10 cellular contexts compared by ENCODE assay signal in the genomic region with DNA sequence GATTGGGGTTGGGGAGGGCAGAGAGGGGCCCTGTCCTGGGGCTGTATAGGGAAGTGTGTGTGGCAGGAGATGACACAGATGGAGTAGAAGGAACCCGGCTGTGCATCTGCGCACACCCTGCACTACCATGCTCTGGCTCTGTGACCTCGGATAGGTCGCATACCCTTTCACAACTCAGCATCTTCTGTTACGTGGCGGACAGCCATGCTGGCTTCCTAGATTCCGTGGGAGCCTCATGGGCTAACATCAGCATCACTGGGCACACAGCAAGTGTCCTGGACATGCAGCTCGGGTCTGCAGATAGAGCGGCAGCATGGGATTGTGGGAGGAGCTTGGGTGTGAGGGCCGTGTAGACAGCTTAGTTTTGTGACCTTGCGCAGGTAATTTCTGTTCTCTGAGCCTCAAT. TPM values are rescaled to one million over a fixed set of nuclear protein-coding genes. Genes with fewer than 3 reads are reported as not detected.
A peak's percentile ranks its signal among the peaks of the same experiment; 100 is the strongest.
DNase-seq lines count a peak whose midpoint lies in the region; ATAC-seq, FAIRE-seq and TF ChIP-seq lines count a peak whose summit lies in the region.
"Had no signal": no experiment of that assay in that cellular context is flagged by ENCODE, and none has a peak within 500 bp of the region (broad histone marks: within the 10 kb centered on the region; RNA-seq: fewer than 3 reads in every experiment).

No MANE protein-coding gene starts in this region.

- no peak for FAIRE-seq in GM12878 (lab: Jason Lieb, UNC)
- FAIRE-seq: frontal cortex had no signal

- DNase-seq in CD8-positive, alpha-beta T cell: no peak
- DNase-seq in GM12878 (ENCODE audit: low read depth, low spot score) (no peak), neural crest cell (ENCODE audit: low read depth, low spot score) (no peak), occipital lobe (lab: John Stamatoyannopoulos, UW) (no peak), NCI-H1694 treated with DMSO at 0.1 percent for 48 hours (lab: John Stamatoyannopoulos, UW) (no peak), HT-29 (ENCODE audit: low spot score) (no peak), NK-92 (lab: John Stamatoyannopoulos, UW; ENCODE audit: unreplicated experiment) (no peak)

- peaks cover 32% of the 10 kb centered on the region for H3K36me3 ChIP-seq in CD8-positive, alpha-beta T cell (ENCODE audit: insufficient read depth, low read length)
- H3K36me3 ChIP-seq in KMS-11 (ENCODE audit: insufficient read depth) (no peaks in the 10 kb centered on the region), GM12878 (ENCODE audit: control insufficient read depth in 2 of 2, insufficient read depth in 2 of 2, low read length in 1 of 2) (peaks cover 20 to 23% of the 10 kb centered on the region in 2 experiments)

- BruUV-seq in GM12878 (replicated peaks; lab: Mats Ljungman, UMichigan): no TSS peak

- 6% methylated on average over 11 of the region's 11 CpGs for WGBS in GM12878 (ENCODE audit: insufficient coverage, insufficient replicate concordance, low lambda C conversion rate, missing lambda C conversion rate)

- no peaks in the 10 kb centered on the region for H3K27me3 ChIP-seq in CD8-positive, alpha-beta T cell (ENCODE audit: insufficient read depth, low read length)
- H3K27me3 ChIP-seq in KMS-11 (ENCODE audit: insufficient read depth, low read depth): no peaks in the 10 kb centered on the region
- no peaks in the 10 kb centered on the region for H3K27me3 ChIP-seq in GM12878 (replicated peaks in 1 of 2; ENCODE audit: control insufficient read depth in 2 of 2, insufficient read depth in 2 of 2, low read length in 1 of 2)

- POLR2A ChIA-PET in CD8-positive, alpha-beta T cell (lab: Charles Lee): interaction anchor here (2.5 kb wide), 1 partner anchor 10 kb away, joined by 13 read pairs; a partner anchor contains a TSS
- POLR2A ChIA-PET in GM12878 (lab: Charles Lee): interaction anchor here (0.7 to 5.8 kb wide), 4 partner anchors 10 to 22 kb away, joined by 3 to 92 read pairs (median 4); a partner anchor contains a TSS

- H3K27me3 Mint-ChIP-seq in CD8-positive, alpha-beta T cell (ENCODE audit: low read depth): no peaks in the 10 kb centered on the region
- no peaks in the 10 kb centered on the region for H3K27me3 Mint-ChIP-seq in neural crest cell (ENCODE audit: low read depth)

- H2AFZ ChIP-seq in KMS-11 (ENCODE audit: low read depth) (no peak overlapping the region), GM12878 (ENCODE audit: control insufficient read depth, low read depth, low read length) (no peak overlapping the region)

- peak overlapping the region; percentile 97 for H3K27ac Mint-ChIP-seq in CD8-positive, alpha-beta T cell
- no peak overlapping the region for H3K27ac Mint-ChIP-seq in neural crest cell (ENCODE audit: unreplicated experiment)

- 0 out of 2 replicates have a peak, but pooled peaks have one; percentile 4 for TF ChIP-seq POLR2A in GM12878 (IDR thresholded peaks at IDR 0.05; ENCODE audit: low read depth, low read length)

- TF ChIP-seq CTCF in CD8-positive, alpha-beta T cell (IDR thresholded peaks at IDR 0.05): no peak
- TF ChIP-seq CTCF in KMS-11 (conservative IDR thresholded peaks at IDR 0.05; ENCODE audit: low read depth, low read length) (no peak), GM12878 (IDR thresholded peaks at IDR 0.05 in 2 of 3, conservative IDR thresholded peaks at IDR 0.05 in 1 of 3; ENCODE audit: control insufficient read depth in 2 of 3, extremely low read depth in 1 of 3, insufficient read depth in 1 of 3, low read depth in 3 of 3, low read length in 3 of 3) (no peak), neural crest cell (conservative IDR thresholded peaks at IDR 0.05) (no peak)

- ATAC-seq in CD8-positive, alpha-beta T cell: no peak
- peak; percentile 15 for ATAC-seq in GM12878

- H3K4me2 ChIP-seq in KMS-11: peak overlapping the region; percentile 95; the same call in 1 of the 2 replicates
- H3K4me2 ChIP-seq in GM12878 (ENCODE audit: control insufficient read depth, insufficient read depth): peak overlapping the region; percentile 74

- CTCF ChIA-PET in CD8-positive, alpha-beta T cell (lab: Charles Lee): interaction anchor here (1.2 to 6.8 kb wide), 2 partner anchors 9 to 17 kb away, joined by 3 to 40 read pairs; a partner anchor contains a TSS
- CTCF ChIA-PET in GM12878 (lab: Yijun Ruan, JAX): interaction anchor here (0.7 to 4.8 kb wide), 8 partner anchors 9 to 271 kb away, joined by 3 to 31 read pairs (median 7); a partner anchor contains a TSS

- in situ Hi-C loops in GM12878 (cut with MboI): loop anchor here (25.0 kb wide), 1 partner anchor 1959 kb away; a partner anchor contains a TSS

- no peak for TF ChIP-seq EP300 in GM12878 (IDR thresholded peaks at IDR 0.05; ENCODE audit: borderline replicate concordance in 1 of 2, control insufficient read depth in 1 of 2, low read depth in 2 of 2, low read length in 2 of 2)

- peaks cover 54% of the 10 kb centered on the region for H3K36me3 Mint-ChIP-seq in CD8-positive, alpha-beta T cell
- H3K36me3 Mint-ChIP-seq in neural crest cell (ENCODE audit: low read depth): peaks cover 6% of the 10 kb centered on the region

- no peak overlapping the region for H3K27ac ChIP-seq in CD8-positive, alpha-beta T cell (ENCODE audit: low read depth, low read length)
- peak overlapping the region; percentile 97; the same call in 1 of the 2 replicates for H3K27ac ChIP-seq in KMS-11
- H3K27ac ChIP-seq in GM12878 (ENCODE audit: control insufficient read depth, insufficient read depth): peak overlapping the region; percentile 94

- no peaks in the 10 kb centered on the region for H3K9me3 ChIP-seq in CD8-positive, alpha-beta T cell (ENCODE audit: low read length)
- H3K9me3 ChIP-seq in GM12878 (replicated peaks; ENCODE audit: control insufficient read depth, insufficient read depth, low read length): no peaks in the 10 kb centered on the region

- H3K4me3 ChIP-seq in CD8-positive, alpha-beta T cell (ENCODE audit: low read depth, low read length): no peak overlapping the region
- H3K4me3 ChIP-seq in KMS-11 (IDR thresholded peaks at IDR 0.05; ENCODE audit: insufficient read depth, low read depth, low read length) (no peak overlapping the region), GM12878 (peak overlapping the region; percentile 94)

- SMC1A ChIA-PET in GM12878 (lab: Charles Lee; ENCODE audit: uncharacterized antibody, unreplicated experiment): interaction anchor here (0.8 to 4.1 kb wide), 4 partner anchors 10 to 104 kb away, joined by 3 to 37 read pairs (median 3); a partner anchor contains a TSS

- no peak overlapping the region; the same call in 1 of the 2 replicates for H3K9ac ChIP-seq in KMS-11
- H3K9ac ChIP-seq in GM12878 (ENCODE audit: control insufficient read depth, insufficient read depth, low read length): peak overlapping the region; percentile 98

- H3K4me1 ChIP-seq in CD8-positive, alpha-beta T cell (ENCODE audit: insufficient read depth, low read length): peaks cover 53% of the 10 kb centered on the region
- H3K4me1 ChIP-seq in KMS-11 (ENCODE audit: low read depth, poor library complexity, severe bottlenecking) (peaks cover 39% of the 10 kb centered on the region), GM12878 (ENCODE audit: control insufficient read depth, insufficient read depth, low read length) (peaks cover 19% of the 10 kb centered on the region)

- peaks cover 54% of the 10 kb centered on the region for H3K4me1 Mint-ChIP-seq in CD8-positive, alpha-beta T cell (ENCODE audit: low read depth)
- peaks cover 33% of the 10 kb centered on the region for H3K4me1 Mint-ChIP-seq in neural crest cell

- H4K20me1 ChIP-seq in KMS-11 (ENCODE audit: insufficient read depth) (no peaks in the 10 kb centered on the region; the same call in none of the 2 replicates), GM12878 (ENCODE audit: control insufficient read depth, insufficient read depth) (peaks cover 5% of the 10 kb centered on the region)

- no peak for TF ChIP-seq RAD21 in GM12878 (IDR thresholded peaks at IDR 0.05; ENCODE audit: insufficient read depth, low read depth, low read length)

- peaks cover 63% of the 10 kb centered on the region for H3K79me2 ChIP-seq in KMS-11 (ENCODE audit: insufficient read depth, low read depth)
- H3K79me2 ChIP-seq in GM12878 (ENCODE audit: control insufficient read depth, insufficient read depth, low read length): peaks cover 88% of the 10 kb centered on the region

- RAD21 ChIA-PET in GM12878 (lab: Charles Lee; ENCODE audit: unreplicated experiment): interaction anchor here (1.0 to 2.3 kb wide), 8 partner anchors 9 to 272 kb away, joined by 3 to 28 read pairs (median 6); a partner anchor contains a TSS

- intact Hi-C loops in CD8-positive, alpha-beta T cell (cut with DNase I, micrococcal nuclease): loop anchor here in 1 of 2 experiments (2.0 kb wide), 1 partner anchor 70 kb away; a partner anchor contains a TSS
- intact Hi-C loops in GM12878 (cut with micrococcal nuclease; ENCODE audit: unreplicated experiment): loop anchor here (2.0 to 5.0 kb wide), 2 partner anchors 70 to 271 kb away; a partner anchor contains a TSS

- H3K9me3 Mint-ChIP-seq in CD8-positive, alpha-beta T cell: no peaks in the 10 kb centered on the region
- H3K9me3 Mint-ChIP-seq in neural crest cell: no peaks in the 10 kb centered on the region

- peak overlapping the region; percentile 95 for H3K4me3 Mint-ChIP-seq in CD8-positive, alpha-beta T cell
- H3K4me3 Mint-ChIP-seq in neural crest cell: peak overlapping the region; percentile 92

RNA-seq across cellular contexts. Expression of a gene that starts 9.2 kb away (rescaled TPM):
- total RNA-seq in CD8-positive, alpha-beta T cell: 10 to 100 TPM; 43.2 to 45.5 TPM
- 19.5 and 22.2 TPM in 2 replicates for total RNA-seq in GM12878 (2013; cell fraction: nucleolus; rRNA removed)
- total RNA-seq in GM12878 (2014; rRNA removed): 62.2 and 63.9 TPM in 2 replicates
- 84.4 and 90.1 TPM in 2 replicates for total RNA-seq in GM12878 (2014; rRNA removed; fragmentation: Illumina TruSeq; extraction: Trizol)
- total RNA-seq in GM12878 (2021): 93.0 and 98.4 TPM in 2 replicates
- 99.7 TPM for polyA plus RNA-seq in GM12878 (2011; ENCODE audit: low read depth)
- polyA plus RNA-seq in GM12878 (2011; rRNA removed): 110 and 123 TPM in 2 replicates
- 64.1 and 80.8 TPM in 2 replicates for polyA plus RNA-seq in GM12878 (2011; cell fraction: cytosol; rRNA removed)
- 44.1 and 61.9 TPM in 2 replicates for polyA plus RNA-seq in GM12878 (2011; cell fraction: nucleus; rRNA removed)
- 75.2 and 105 TPM in 2 replicates for polyA plus RNA-seq in GM12878 (2012)
- 89.6 and 105 TPM in 2 replicates for polyA plus RNA-seq in GM12878 (2014; fragmentation: Illumina TruSeq; extraction: Trizol)
- 100 to 1,000 TPM in 1 of 2 experiments, 10 to 100 TPM in 1; 42.3 to 121 TPM for polyA plus RNA-seq in GM12878 (2014; fragmentation: Nextera tagmentation; extraction: Ambion mirVana)
- polyA plus RNA-seq in GM12878 (2014; rRNA removed): 149 and 150 TPM in 2 replicates
- polyA plus RNA-seq in GM12878 (2016; fragmentation: Nextera tagmentation; extraction: Ambion mirVana): 100 to 1,000 TPM; 179 to 207 TPM
- 34.7 and 36.9 TPM in 2 replicates for polyA minus RNA-seq in GM12878 (2011; rRNA and poly(A)+ RNA removed)
- 17.0 and 20.1 TPM in 2 replicates for polyA minus RNA-seq in GM12878 (2011; cell fraction: cytosol; rRNA and poly(A)+ RNA removed)
- polyA minus RNA-seq in GM12878 (2011; cell fraction: nucleus; rRNA and poly(A)+ RNA removed): 10.4 and 23.5 TPM in 2 replicates
- total RNA-seq in neural crest cell: 41.9 and 42.1 TPM in 2 replicates
- total RNA-seq in occipital lobe: 10.1 TPM
- total RNA-seq in HT-29 (2014; rRNA removed; shearing (Covaris generic)): 66.9 and 76.1 TPM in 2 replicates

RNA-seq across cellular contexts. Expression of a gene that starts 9.4 kb away (rescaled TPM):
- total RNA-seq in CD8-positive, alpha-beta T cell: 1,000 to 10,000 TPM; 1,798 to 1,805 TPM
- total RNA-seq in GM12878 (2013; cell fraction: nucleolus; rRNA removed): 241 and 243 TPM in 2 replicates
- total RNA-seq in GM12878 (2014; rRNA removed) (4,617 and 5,922 TPM in 2 replicates), GM12878 (2014; rRNA removed; fragmentation: Illumina TruSeq; extraction: Trizol) (3,907 and 4,081 TPM in 2 replicates), GM12878 (2021) (2,572 and 2,695 TPM in 2 replicates), neural crest cell (1,588 and 1,675 TPM in 2 replicates), occipital lobe (686 TPM)
- 8,256 TPM for polyA plus RNA-seq in GM12878 (2011; ENCODE audit: low read depth)
- polyA plus RNA-seq in GM12878 (2011; rRNA removed) (1,958 and 3,572 TPM in 2 replicates), GM12878 (2014; fragmentation: Illumina TruSeq; extraction: Trizol) (1,263 and 3,648 TPM in 2 replicates), GM12878 (2014; fragmentation: Nextera tagmentation; extraction: Ambion mirVana) (1,000 to 10,000 TPM; 5,281 to 6,300 TPM), GM12878 (2014; rRNA removed) (5,524 and 8,197 TPM in 2 replicates), GM12878 (2016; fragmentation: Nextera tagmentation; extraction: Ambion mirVana) (1,000 to 10,000 TPM; 2,862 to 2,907 TPM)
- polyA plus RNA-seq in GM12878 (2011; cell fraction: cytosol; rRNA removed): 3,518 and 4,273 TPM in 2 replicates
- 2,765 and 2,930 TPM in 2 replicates for polyA plus RNA-seq in GM12878 (2011; cell fraction: nucleus; rRNA removed)
- 4,228 and 5,722 TPM in 2 replicates for polyA plus RNA-seq in GM12878 (2012)
- 257 and 484 TPM in 2 replicates for polyA minus RNA-seq in GM12878 (2011; rRNA and poly(A)+ RNA removed)
- 235 and 251 TPM in 2 replicates for polyA minus RNA-seq in GM12878 (2011; cell fraction: cytosol; rRNA and poly(A)+ RNA removed)
- polyA minus RNA-seq in GM12878 (2011; cell fraction: nucleus; rRNA and poly(A)+ RNA removed): 161 and 224 TPM in 2 replicates
- total RNA-seq in HT-29 (2014; rRNA removed; shearing (Covaris generic)): 3,028 and 3,073 TPM in 2 replicates

RNA-seq across cellular contexts. Expression of a gene that starts 17.9 kb away (rescaled TPM):
- not detected for total RNA-seq in CD8-positive, alpha-beta T cell
- not detected in 2 replicates for total RNA-seq in GM12878 (2013; cell fraction: nucleolus; rRNA removed)
- total RNA-seq in GM12878 (2014; rRNA removed) (not detected in 2 replicates), GM12878 (2014; rRNA removed; fragmentation: Illumina TruSeq; extraction: Trizol) (not detected in 2 replicates), GM12878 (2021) (not detected in 2 replicates), neural crest cell (not detected in 2 replicates), occipital lobe (not detected)
- polyA plus RNA-seq in GM12878 (2011; ENCODE audit: low read depth): not detected
- polyA plus RNA-seq in GM12878 (2011; rRNA removed) (not detected in 2 replicates), GM12878 (2014; fragmentation: Illumina TruSeq; extraction: Trizol) (not detected in 2 replicates), GM12878 (2014; fragmentation: Nextera tagmentation; extraction: Ambion mirVana) (not detected), GM12878 (2014; rRNA removed) (not detected in 2 replicates), GM12878 (2016; fragmentation: Nextera tagmentation; extraction: Ambion mirVana) (not detected)
- polyA plus RNA-seq in GM12878 (2011; cell fraction: cytosol; rRNA removed): not detected in 2 replicates
- polyA plus RNA-seq in GM12878 (2011; cell fraction: nucleus; rRNA removed): not detected in 2 replicates
- polyA plus RNA-seq in GM12878 (2012): not detected in 2 replicates
- polyA minus RNA-seq in GM12878 (2011; rRNA and poly(A)+ RNA removed): not detected in 2 replicates
- not detected in 2 replicates for polyA minus RNA-seq in GM12878 (2011; cell fraction: cytosol; rRNA and poly(A)+ RNA removed)
- polyA minus RNA-seq in GM12878 (2011; cell fraction: nucleus; rRNA and poly(A)+ RNA removed): not detected in 2 replicates
- total RNA-seq in HT-29 (2014; rRNA removed; shearing (Covaris generic)): not detected in 2 replicates
- total RNA-seq: frontal cortex, LHCN-M2 had no signal
